8 cellular contexts compared by ENCODE assay signal in the genomic region with DNA sequence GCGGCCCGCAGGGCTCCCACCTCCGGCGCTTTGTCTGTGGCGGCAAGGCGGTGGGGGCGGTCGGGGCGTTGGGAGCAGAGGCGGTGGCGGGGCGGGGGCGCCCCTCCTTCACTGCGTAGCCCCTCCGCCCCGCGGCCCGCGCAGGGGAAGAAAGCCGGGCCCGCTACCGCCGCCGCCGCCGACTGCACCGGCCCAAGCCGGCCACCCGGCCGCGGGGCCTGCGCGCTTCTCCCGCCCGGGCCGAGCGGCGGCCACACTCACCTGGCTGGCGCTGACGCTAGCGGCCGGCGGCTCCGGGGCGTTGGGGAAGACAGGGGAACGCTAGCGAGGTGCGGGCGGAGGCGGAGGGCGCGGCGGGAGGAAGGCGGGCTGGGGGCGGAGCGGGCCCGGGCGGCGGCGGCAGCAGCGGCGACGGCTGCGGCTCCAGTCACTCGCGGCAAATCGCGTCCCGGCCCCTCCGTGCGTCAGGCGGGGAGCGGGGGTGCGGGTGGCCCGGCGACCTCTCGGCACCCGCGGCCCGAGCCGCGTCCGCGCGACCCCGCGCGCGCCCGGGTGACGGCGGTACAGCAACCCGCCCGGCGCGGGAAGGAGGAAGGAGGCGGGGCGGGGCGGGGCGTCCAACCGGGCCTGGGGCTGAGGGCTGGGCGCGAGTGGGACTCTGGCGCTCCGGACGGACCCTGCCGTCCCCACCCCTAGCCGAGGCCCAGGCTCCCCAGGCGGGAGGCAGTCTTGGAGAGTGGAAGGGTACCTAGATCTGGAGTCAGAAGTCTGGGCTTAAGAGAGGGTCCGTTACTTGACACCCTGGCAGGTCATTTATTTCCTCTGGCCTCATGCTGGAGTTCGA. TPM values are rescaled to one million over a fixed set of nuclear protein-coding genes. Genes with fewer than 3 reads are reported as not detected.
A peak's percentile ranks its signal among the peaks of the same experiment; 100 is the strongest.
DNase-seq lines count a peak whose midpoint lies in the region; ATAC-seq, FAIRE-seq and TF ChIP-seq lines count a peak whose summit lies in the region.

A gene with protein sequence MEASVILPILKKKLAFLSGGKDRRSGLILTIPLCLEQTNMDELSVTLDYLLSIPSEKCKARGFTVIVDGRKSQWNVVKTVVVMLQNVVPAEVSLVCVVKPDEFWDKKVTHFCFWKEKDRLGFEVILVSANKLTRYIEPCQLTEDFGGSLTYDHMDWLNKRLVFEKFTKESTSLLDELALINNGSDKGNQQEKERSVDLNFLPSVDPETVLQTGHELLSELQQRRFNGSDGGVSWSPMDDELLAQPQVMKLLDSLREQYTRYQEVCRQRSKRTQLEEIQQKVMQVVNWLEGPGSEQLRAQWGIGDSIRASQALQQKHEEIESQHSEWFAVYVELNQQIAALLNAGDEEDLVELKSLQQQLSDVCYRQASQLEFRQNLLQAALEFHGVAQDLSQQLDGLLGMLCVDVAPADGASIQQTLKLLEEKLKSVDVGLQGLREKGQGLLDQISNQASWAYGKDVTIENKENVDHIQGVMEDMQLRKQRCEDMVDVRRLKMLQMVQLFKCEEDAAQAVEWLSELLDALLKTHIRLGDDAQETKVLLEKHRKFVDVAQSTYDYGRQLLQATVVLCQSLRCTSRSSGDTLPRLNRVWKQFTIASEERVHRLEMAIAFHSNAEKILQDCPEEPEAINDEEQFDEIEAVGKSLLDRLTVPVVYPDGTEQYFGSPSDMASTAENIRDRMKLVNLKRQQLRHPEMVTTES (minus strand): TSS at position 595 of the 844 bp plus-strand sequence. CDS start 72,991 bp downstream, outside the sequence.

- TF ChIP-seq POLR2A in thyroid gland (IDR thresholded peaks at IDR 0.05) = peak in 1 of 2 donors; percentile 45

- H3K4me2 ChIP-seq in neuronal stem cell (ENCODE audit: insufficient read depth, low read length, poor library complexity, severe bottlenecking) = peak within 1 kb of the TSS; percentile 75

- no peak within 1 kb of the TSS for H4K91ac ChIP-seq in neuronal stem cell (ENCODE audit: low read depth, low read length, poor library complexity)

- no peak for FAIRE-seq in frontal cortex (lab: Jason Lieb, UNC)

- H2AK5ac ChIP-seq in neuronal stem cell (ENCODE audit: low read depth, low read length) = peak within 1 kb of the TSS; percentile 96

- peaks cover 4 to 21% (median 13%) of the 10 kb centered on the region in 4 donors for H3K4me1 Mint-ChIP-seq in CD4-positive, alpha-beta memory T cell

- H2BK12ac ChIP-seq in neuronal stem cell (ENCODE audit: low read length) = no peak within 1 kb of the TSS

- peak within 1 kb of the TSS; percentile 58 for H2BK15ac ChIP-seq in neuronal stem cell (ENCODE audit: low read length)

- peak within 1 kb of the TSS in 1 of 2 donors; percentile 51 for H3K4me3 ChIP-seq in CD4-positive, alpha-beta memory T cell (ENCODE audit: low read length in 2 of 2)
- H3K4me3 ChIP-seq in neuronal stem cell (ENCODE audit: low read length in 2 of 2) (peak within 1 kb of the TSS; percentile 77 to 97), thyroid gland (replicated peaks in 1 of 3) (peak within 1 kb of the TSS; percentile 63 to 76 (median 65))

- no peaks in the 10 kb centered on the region for H3K9me3 ChIP-seq in CD4-positive, alpha-beta memory T cell (ENCODE audit: control insufficient read depth in 1 of 2, low read length in 2 of 2)
- H3K9me3 ChIP-seq in neuronal stem cell (replicated peaks in 1 of 2; ENCODE audit: control insufficient read depth in 2 of 2, insufficient read depth in 1 of 2, low read depth in 1 of 2, low read length in 2 of 2) = peaks cover 0 to 5% of the 10 kb centered on the region in 2 donors
- no peaks in the 10 kb centered on the region for H3K9me3 ChIP-seq in thyroid gland

- H3K36me3 Mint-ChIP-seq in CD4-positive, alpha-beta memory T cell = no peaks in the 10 kb centered on the region

- peak within 1 kb of the TSS; percentile 92 for H3K9ac ChIP-seq in neuronal stem cell (ENCODE audit: low read depth, low read length, poor library complexity)

- peak within 1 kb of the TSS; percentile 99 for H2AFZ ChIP-seq in neuronal stem cell (ENCODE audit: low read length)

- peak within 1 kb of the TSS; percentile 95 for H3K18ac ChIP-seq in neuronal stem cell (ENCODE audit: low read length)

- peak within 1 kb of the TSS; percentile 80 to 90 (median 83) for H3K4me3 Mint-ChIP-seq in CD4-positive, alpha-beta memory T cell

- WGBS in neuronal stem cell (ENCODE audit: extremely low coverage in 2 of 2, insufficient read length in 2 of 2, insufficient replicate concordance in 1 of 2), 2 donors = no CpG with 5 or more reads among the region's 111 CpGs
- WGBS in thyroid gland, 2 donors = 2 to 6% methylated on average over 12 to 20 of the region's 111 CpGs

- H4K8ac ChIP-seq in neuronal stem cell (ENCODE audit: low read depth, low read length) = peak within 1 kb of the TSS; percentile 43

- TF ChIP-seq CTCF in RWPE1 (conservative IDR thresholded peaks at IDR 0.05; ENCODE audit: low read depth) (no peak), thyroid gland (IDR thresholded peaks at IDR 0.05) (no peak)

- intact Hi-C loops in CD4-positive, alpha-beta memory T cell (cut with micrococcal nuclease) = loop anchor here (10.0 kb wide), 1 partner anchor 50 kb away; no protein-coding TSS in a partner anchor
- intact Hi-C loops in thyroid gland (cut with DNase I) = no loop called here

- H2BK120ac ChIP-seq in neuronal stem cell (ENCODE audit: low read depth, low read length) = no peak within 1 kb of the TSS

- H3K36me3 ChIP-seq in CD4-positive, alpha-beta memory T cell (ENCODE audit: insufficient read depth, low read length) = no peaks in the 10 kb centered on the region
- H3K36me3 ChIP-seq in neuronal stem cell (replicated peaks in 1 of 2; ENCODE audit: control insufficient read depth in 2 of 2, insufficient read depth in 2 of 2, low read length in 2 of 2) (peaks cover 0 to 8% of the 10 kb centered on the region in 2 donors), thyroid gland (no peaks in the 10 kb centered on the region)

- DNase-seq in CD4-positive, alpha-beta memory T cell = peak; percentile 23 to 57 (median 39)
- DNase-seq in RWPE1 (ENCODE audit: low spot score) (peak; percentile 45), frontal cortex (ENCODE audit: low spot score in 2 of 2) (peak; percentile 67 to 75), neuronal stem cell (ENCODE audit: low spot score) (peak; percentile 51), thyroid gland (peak; percentile 52 to 65)
- peak; percentile 14 for DNase-seq in activated gamma-delta T cell treated with anti-CD3 and anti-CD28 coated beads, Interleukin-2, amount 50 U/mL, for 16 hours (ENCODE audit: low read depth)

- H3K27me3 Mint-ChIP-seq in CD4-positive, alpha-beta memory T cell = peaks cover 10 to 22% of the 10 kb centered on the region in 2 donors

- CTCF ChIA-PET in CD4-positive, alpha-beta memory T cell (lab: Charles Lee; ENCODE audit: partially characterized antibody) = no interaction called here
- CTCF ChIA-PET in RWPE1 (lab: Yijun Ruan, JAX) = no interaction called here

- no peaks in the 10 kb centered on the region for H3K27me3 ChIP-seq in CD4-positive, alpha-beta memory T cell (ENCODE audit: insufficient read depth, low read length)
- H3K27me3 ChIP-seq in neuronal stem cell (ENCODE audit: control insufficient read depth in 3 of 3, insufficient read depth in 3 of 3, low read depth in 1 of 3, low read length in 3 of 3) (no peaks in the 10 kb centered on the region), thyroid gland (no peaks in the 10 kb centered on the region)

- no peaks in the 10 kb centered on the region for H3K79me1 ChIP-seq in neuronal stem cell (ENCODE audit: low read depth, low read length)

- H3K9me3 Mint-ChIP-seq in CD4-positive, alpha-beta memory T cell = peaks cover 0 to 4% (median 0%) of the 10 kb centered on the region in 8 donors

- peak within 1 kb of the TSS; percentile 82 for H3K14ac ChIP-seq in neuronal stem cell (ENCODE audit: low read length)

- peak within 1 kb of the TSS; percentile 91 for H3K23ac ChIP-seq in neuronal stem cell (ENCODE audit: low read depth, low read length, poor library complexity)

- POLR2A ChIA-PET in CD4-positive, alpha-beta memory T cell (lab: Charles Lee; ENCODE audit: partially characterized antibody) = no interaction called here
- POLR2A ChIA-PET in RWPE1 (lab: Yijun Ruan, JAX; ENCODE audit: low non-redundant PET) = no interaction called here

- H2BK5ac ChIP-seq in neuronal stem cell (ENCODE audit: low read length) = peak within 1 kb of the TSS; percentile 35

- ATAC-seq in GM19395 (IDR thresholded peaks at IDR 0.05; ENCODE audit: unreplicated experiment) = peak; percentile 63
- peak; percentile 57 for ATAC-seq in HG03460 (IDR thresholded peaks at IDR 0.05; ENCODE audit: unreplicated experiment)

- H3K27ac Mint-ChIP-seq in CD4-positive, alpha-beta memory T cell = peak within 1 kb of the TSS in 5 of 7 donors; percentile 9 to 85 (median 52)

- peaks cover 10% of the 10 kb centered on the region for H3K4me1 ChIP-seq in CD4-positive, alpha-beta memory T cell (ENCODE audit: insufficient read depth, low read length)
- H3K4me1 ChIP-seq in neuronal stem cell (ENCODE audit: control insufficient read depth in 2 of 2, insufficient read depth in 1 of 2, low read depth in 1 of 2, low read length in 2 of 2) (peaks cover 6 to 8% of the 10 kb centered on the region in 2 donors), thyroid gland (peaks cover 0 to 3% of the 10 kb centered on the region in 2 donors)

- peak within 1 kb of the TSS; percentile 53 for H3K4ac ChIP-seq in neuronal stem cell (ENCODE audit: low read length)

- no peak within 1 kb of the TSS for H3K27ac ChIP-seq in CD4-positive, alpha-beta memory T cell (ENCODE audit: low read depth, low read length)
- H3K27ac ChIP-seq in RWPE1 = peak within 1 kb of the TSS; percentile 75
- peak within 1 kb of the TSS; percentile 66 for H3K27ac ChIP-seq in neuronal stem cell (replicated peaks; ENCODE audit: low read length)
- peak within 1 kb of the TSS; percentile 50 to 89 (median 80) for H3K27ac ChIP-seq in thyroid gland

RNA-seq across cellular contexts. Expression of the gene that starts here (rescaled TPM):
- 10 to 100 TPM; 11.5 to 11.9 TPM for total RNA-seq in CD4-positive, alpha-beta memory T cell
- 1 to 10 TPM in 1 of 2 donors, under 1 TPM in 1; 0.81 to 2.5 TPM for polyA plus RNA-seq in CD4-positive, alpha-beta memory T cell
- 70.9 TPM for total RNA-seq in frontal cortex
- 40.0 TPM for polyA plus RNA-seq in neuronal stem cell (2013, experiment 1 of 2)
- polyA plus RNA-seq in neuronal stem cell (2013, experiment 2 of 2) = 43.8 TPM
- 10 to 100 TPM in 3 of 4 donors, 1 to 10 TPM in 1; 9.7 to 28.1 (median 21.3) TPM for total RNA-seq in thyroid gland

Comparison
In these comparisons a context has a peak if more than half of its experiments do, and no peak if none do; other contexts are left out.
1. DNase-seq: peak in every context shown above with its lines; median percentile 71 in frontal cortex; 58 in thyroid gland; 51 in neuronal stem cell; 45 in RWPE1; 39 in CD4-positive, alpha-beta memory T cell; 14 in activated gamma-delta T cell treated with anti-CD3 and anti-CD28 coated beads, Interleukin-2, amount 50 U/mL, for 16 hours.